ENCODE assay signal across 8 cellular contexts in genomic region chr2:199458806-199459285, GRCh38. TPM values are rescaled to one million over a fixed set of nuclear protein-coding genes. Genes with fewer than 3 reads are reported as not detected.
DNase-seq lines count a peak whose midpoint lies in the region; ATAC-seq, FAIRE-seq and TF ChIP-seq lines count a peak whose summit lies in the region.

No MANE protein-coding gene starts in this region.

- H3K27ac ChIP-seq in HUES64 (ENCODE audit: low read depth, low read length), result no peak overlapping the region; the same call in 1 of the 2 replicates
- H3K27ac ChIP-seq in kidney (ENCODE audit: low read depth in 2 of 2, low read length in 2 of 2), result peak overlapping the region; percentile 15 to 63
- H3K27ac ChIP-seq in stomach, result peak overlapping the region; percentile 61 to 83 (median 75)

- TF ChIP-seq POLR2A in stomach (IDR thresholded peaks at IDR 0.05), result no peak

- H3K9me3 ChIP-seq in HUES64 (ENCODE audit: insufficient read depth, low read depth, low read length), result no peaks in the 10 kb centered on the region
- H3K9me3 ChIP-seq in kidney (ENCODE audit: control insufficient read depth in 1 of 2, low read length in 2 of 2), result no peaks in the 10 kb centered on the region
- H3K9me3 ChIP-seq in stomach, result peaks cover 0 to 14% (median 2%) of the 10 kb centered on the region in 4 donors

- H3K36me3 ChIP-seq in HUES64 (ENCODE audit: insufficient read depth, low read length), result no peaks in the 10 kb centered on the region
- H3K36me3 ChIP-seq in kidney (ENCODE audit: control insufficient read depth in 1 of 2, insufficient read depth in 2 of 2, low read length in 2 of 2), result no peaks in the 10 kb centered on the region
- no peaks in the 10 kb centered on the region for H3K36me3 ChIP-seq in stomach

- no peak for TF ChIP-seq EP300 in stomach (IDR thresholded peaks at IDR 0.05)

- ATAC-seq in GM19395 (IDR thresholded peaks at IDR 0.05; ENCODE audit: unreplicated experiment) (peak; percentile 46), GM18861 (IDR thresholded peaks at IDR 0.05; ENCODE audit: unreplicated experiment) (no peak)

- FAIRE-seq in kidney (lab: Jason Lieb, UNC), result no peak

- peak overlapping the region; percentile 65 for H3K9ac ChIP-seq in HUES64 (ENCODE audit: low read depth, low read length)
- H3K9ac ChIP-seq in kidney (ENCODE audit: low read length in 2 of 2), result peak overlapping the region; percentile 63 to 81

- H3K27me3 ChIP-seq in HUES64 (ENCODE audit: insufficient read depth, low read length) (peaks cover 91% of the 10 kb centered on the region), stomach (peaks cover 41 to 94% (median 76%) of the 10 kb centered on the region in 3 donors)

- WGBS in HUES64, result under 1% methylated on average over 56 of the region's 56 CpGs
- WGBS in stomach, 5 donors, result 0 to 8% (median 1%) methylated on average over 6 to 56 of the region's 56 CpGs

- DNase-seq in AG10803 (ENCODE audit: low read depth) (no peak), astrocyte of the spinal cord (ENCODE audit: low read depth, low spot score) (peak; percentile 64), kidney (no peak), stomach (no peak), HPDE6-E6E7 (ENCODE audit: extremely low spot score) (no peak)

- H3K4me3 ChIP-seq in AG10803 (ENCODE audit: low read length) (peak overlapping the region; percentile 86), HUES64 (ENCODE audit: low read length) (peak overlapping the region; percentile 81), astrocyte of the spinal cord (ENCODE audit: low read depth, low read length) (peak overlapping the region; percentile 70), kidney (ENCODE audit: low read length in 2 of 2) (peak overlapping the region; percentile 93 to 97), stomach (peak overlapping the region; percentile 70 to 99 (median 86))

- H3K4me1 ChIP-seq in HUES64 (ENCODE audit: insufficient read depth, low read length) (peaks cover 22% of the 10 kb centered on the region), kidney (ENCODE audit: control insufficient read depth in 1 of 2, insufficient read depth in 1 of 2, low read depth in 1 of 2, low read length in 2 of 2) (peaks cover 13 to 18% of the 10 kb centered on the region in 2 donors), stomach (peaks cover 49 to 70% (median 64%) of the 10 kb centered on the region in 4 donors)

- intact Hi-C loops in kidney (cut with DNase I) (no loop called here), stomach (cut with DNase I; ENCODE audit: low total_unique reads) (no loop called here)

- no peak for TF ChIP-seq CTCF in AG10803 (conservative IDR thresholded peaks at IDR 0.05; ENCODE audit: low read length)
- TF ChIP-seq CTCF in astrocyte of the spinal cord (IDR thresholded peaks at IDR 0.05; ENCODE audit: low read depth, low read length), result no peak
- no peak for TF ChIP-seq CTCF in kidney (IDR thresholded peaks at IDR 0.05; ENCODE audit: borderline replicate concordance, extremely low read depth, insufficient read depth)
- TF ChIP-seq CTCF in stomach (IDR thresholded peaks at IDR 0.05), result no peak

- in situ Hi-C loops in astrocyte of the spinal cord (cut with HindIII; ENCODE audit: low sequenced_read_pairs), result no loop called here

RNA-seq across cellular contexts. Expression of gene SATB2, which starts 1.1 kb away (rescaled TPM):
- polyA plus RNA-seq in HUES64 (2013, experiment 1 of 2), result 4.5 TPM
- 4.1 TPM for polyA plus RNA-seq in HUES64 (2013, experiment 2 of 2)
- 17.5 TPM for total RNA-seq in kidney
- 1.3 TPM for polyA plus RNA-seq in kidney (ENCODE audit: insufficient read depth, low read depth, low replicate concordance)
- total RNA-seq in stomach, result 100 to 1,000 TPM in 1 of 5 donors, 1 to 10 TPM in 3, under 1 TPM in 1; 0.89 to 184 (median 1.8) TPM
- polyA plus RNA-seq in stomach, result 1 to 10 TPM in 2 of 3 donors, under 1 TPM in 1; 0.50 to 1.2 (median 1.1) TPM
